ENCODE assay signal across 1 cellular context in the genomic region with DNA sequence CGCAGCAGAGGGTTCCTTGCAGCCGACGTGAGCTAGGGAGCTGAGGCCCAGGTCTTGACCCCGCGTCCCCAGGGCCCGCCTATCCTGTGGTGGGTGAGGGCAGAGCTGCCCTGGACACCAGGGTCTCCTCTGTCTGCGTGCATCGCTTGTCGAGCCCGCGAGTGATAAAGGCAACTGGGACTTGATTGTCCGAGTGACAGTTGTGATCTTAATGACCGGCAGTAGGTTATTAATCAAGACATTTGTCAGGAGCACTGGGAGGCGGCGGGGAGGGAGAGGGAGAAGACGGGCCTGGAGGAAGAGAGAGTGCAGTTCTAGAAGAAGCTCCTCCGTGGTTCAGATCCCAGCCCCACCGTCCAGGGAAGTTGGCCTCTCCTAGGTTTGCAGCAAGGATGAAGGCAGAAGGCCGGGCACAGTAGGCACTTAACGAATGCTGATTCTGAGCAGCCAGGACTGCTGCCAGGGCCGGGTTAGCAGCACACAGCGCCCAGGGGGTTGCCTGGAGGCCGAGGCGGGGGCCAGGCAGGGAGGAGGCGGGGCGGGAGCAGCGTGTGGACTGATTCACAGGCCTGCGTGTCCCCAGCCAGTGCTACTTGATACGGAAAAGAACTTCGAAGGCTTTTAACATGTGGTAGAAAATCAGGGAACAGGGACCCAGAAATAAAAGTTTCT.
TF ChIP-seq lines count a peak whose summit lies in the region.

No MANE protein-coding gene starts in this region.

TF ChIP-seq in HepG2, 621 proteins besides CTCF, POLR2A, EP300 and RAD21:
- no peak for TF ChIP-seq ZBTB7B (CRISPR knock-in tag; IDR thresholded peaks at IDR 0.05)
- TF ChIP-seq NONO (IDR thresholded peaks at IDR 0.05) = no peak
- peak; percentile 35; the same call in 1 of the 2 replicates for TF ChIP-seq NONO (CRISPR knock-in tag; conservative IDR thresholded peaks at IDR 0.05)
